Comparison of ENCODE assay signal across 29 cellular contexts in genomic region chr7:28346972-28347371, GRCh38.
DNase-seq lines count a peak whose midpoint lies in the region; FAIRE-seq and TF ChIP-seq lines count a peak whose summit lies in the region.
"Had no signal": no experiment of that assay in that cellular context is flagged by ENCODE, and none has a peak within 500 bp of the region (broad histone marks: within the 10 kb centered on the region; RNA-seq: fewer than 3 reads in every experiment).

No MANE protein-coding gene starts in this region.

- POLR2A ChIA-PET in MCF 10A (lab: Yijun Ruan, JAX), result interaction anchor here (0.5 to 3.4 kb wide), 7 partner anchors 11 to 483 kb away, joined by 3 to 40 read pairs (median 5); no protein-coding TSS in a partner anchor
- POLR2A ChIA-PET in GM10248 (lab: Yijun Ruan, JAX), result no interaction called here

- H3K4me1 ChIP-seq in mammary epithelial cell (ENCODE audit: insufficient read depth, low read length) (peaks cover 17% of the 10 kb centered on the region), keratinocyte (ENCODE audit: control insufficient read depth, extremely low read depth, insufficient read depth, low read length) (peaks cover 17% of the 10 kb centered on the region), suprapubic skin (peaks cover 20% of the 10 kb centered on the region)
- H3K4me1 ChIP-seq: colonic mucosa, lower lobe of right lung, parathyroid adenoma, upper lobe of right lung had no signal

- H3K9me3 ChIP-seq in mammary epithelial cell (replicated peaks; ENCODE audit: insufficient read depth, low read length) (no peaks in the 10 kb centered on the region), keratinocyte (ENCODE audit: control insufficient read depth, low read depth, low read length) (no peaks in the 10 kb centered on the region), suprapubic skin (no peaks in the 10 kb centered on the region)
- H3K9me3 ChIP-seq: colonic mucosa, lower lobe of right lung, mucosa of descending colon, upper lobe of right lung had no signal

- H3K79me2 ChIP-seq in mammary epithelial cell (ENCODE audit: insufficient read depth, low read length), result no peaks in the 10 kb centered on the region
- H3K79me2 ChIP-seq in keratinocyte (ENCODE audit: control insufficient read depth, insufficient read depth, low read length), result no peaks in the 10 kb centered on the region
- H3K79me2 ChIP-seq: parathyroid adenoma had no signal

- H3K27ac Mint-ChIP-seq in MCF 10A (ENCODE audit: low read depth, unreplicated experiment) (peak overlapping the region; percentile 66), brain (peak overlapping the region in 3 of 5 experiments; percentile 1 to 63 (median 11)), Calu3 (ENCODE audit: unreplicated experiment) (no peak overlapping the region)
- H3K27ac Mint-ChIP-seq: activated naive CD4-positive, alpha-beta T cell treated with anti-CD3 and anti-CD28 coated beads, Interleukin-2, amount 50 U/mL, for 24 hours; CD4-positive, CD25-positive, alpha-beta regulatory T cell; T-helper 2 cell treated with Interferon-gamma antibody and Interleukin-4, amounts not matched to agents 5 μg/mL and 100 μg/mL, for 36 hours had no signal

- H3K27me3 ChIP-seq in mammary epithelial cell (ENCODE audit: insufficient read depth, low read length) (no peaks in the 10 kb centered on the region), keratinocyte (ENCODE audit: control insufficient read depth, extremely low read depth, insufficient read depth, low read length) (no peaks in the 10 kb centered on the region), suprapubic skin (no peaks in the 10 kb centered on the region)
- H3K27me3 ChIP-seq: colonic mucosa, upper lobe of right lung had no signal

- CTCF ChIA-PET in MCF 10A (lab: Yijun Ruan, JAX), result interaction anchor here (1.0 to 2.7 kb wide), 2 partner anchors 48 to 51 kb away, joined by 3 to 10 read pairs; no protein-coding TSS in a partner anchor
- CTCF ChIA-PET in mammary epithelial cell (lab: Charles Lee; ENCODE audit: low non-redundant PET), result no interaction called here
- CTCF ChIA-PET in GM10248 (lab: Yijun Ruan, JAX), result interaction anchor here (3.4 kb wide), 1 partner anchor 16 kb away, joined by 20 read pairs; no protein-coding TSS in a partner anchor
- CTCF ChIA-PET in Calu3 (lab: Charles Lee), result interaction anchor here (1.1 to 2.5 kb wide), 3 partner anchors 11 to 17 kb away, joined by 4 to 8 read pairs (median 5); no protein-coding TSS in a partner anchor

- no peak overlapping the region for H3K9ac ChIP-seq in mammary epithelial cell (ENCODE audit: insufficient read depth, low read length)
- H3K9ac ChIP-seq in keratinocyte (ENCODE audit: control insufficient read depth, extremely low read depth, insufficient read depth, low read length), result no peak overlapping the region
- H3K9ac ChIP-seq: parathyroid adenoma had no signal

- no peak overlapping the region for H2AFZ ChIP-seq in mammary epithelial cell (ENCODE audit: low read depth, low read length)
- no peak overlapping the region for H2AFZ ChIP-seq in keratinocyte (ENCODE audit: control insufficient read depth, low read length)
- H2AFZ ChIP-seq: parathyroid adenoma had no signal

- dilution Hi-C loops in mammary epithelial cell (cut with HindIII; ENCODE audit: low sequenced_read_pairs), result no loop called here
- dilution Hi-C loops in keratinocyte (cut with MboI; ENCODE audit: extremely low pct_ligation_motif_present, low sequenced_read_pairs), result no loop called here

- no peaks in the 10 kb centered on the region for H3K27me3 Mint-ChIP-seq in MCF 10A (ENCODE audit: insufficient read depth, unreplicated experiment)
- H3K27me3 Mint-ChIP-seq in brain, result no peaks in the 10 kb centered on the region
- no peaks in the 10 kb centered on the region for H3K27me3 Mint-ChIP-seq in Calu3 (ENCODE audit: unreplicated experiment)
- H3K27me3 Mint-ChIP-seq: activated naive CD4-positive, alpha-beta T cell treated with anti-CD3 and anti-CD28 coated beads, Interleukin-2, amount 50 U/mL, for 24 hours had no signal

- no peak for DNase-seq in MCF 10A (ENCODE audit: unreplicated experiment)
- DNase-seq in mammary epithelial cell, result no peak
- DNase-seq in keratinocyte (ENCODE audit: low read depth, low spot score), result no peak
- no peak for DNase-seq in suprapubic skin (ENCODE audit: low spot score in 2 of 2)
- no peak for DNase-seq in GM10248 (ENCODE audit: extremely low spot score)
- DNase-seq in effector CD4-positive, alpha-beta T cell, result no peak
- DNase-seq in Calu3, result no peak
- DNase-seq: AML-193; CD4-positive, CD25-positive, alpha-beta regulatory T cell; colonic mucosa; erythroblast; KG1; lower lobe of right lung; MM.1S; mucosa of descending colon; NCI-H2029 treated with DMSO at 0.1 percent for 48 hours; NCI-H2227 treated with DMSO at 0.1 percent for 48 hours; NCI-H69; Right ventricle myocardium superior; stimulated activated naive CD4-positive, alpha-beta T cell; upper lobe of right lung had no signal

- no peak for TF ChIP-seq POLR2A in suprapubic skin (IDR thresholded peaks at IDR 0.05)

- no peak for FAIRE-seq in keratinocyte (lab: Jason Lieb, UNC)
- FAIRE-seq: frontal cortex, H1 had no signal

- H3K9me3 Mint-ChIP-seq in MCF 10A (ENCODE audit: unreplicated experiment) (no peaks in the 10 kb centered on the region), brain (peaks cover 0 to 20% (median 3%) of the 10 kb centered on the region in 5 experiments), Calu3 (ENCODE audit: low read depth, unreplicated experiment) (peaks cover 5% of the 10 kb centered on the region)
- H3K9me3 Mint-ChIP-seq: activated naive CD4-positive, alpha-beta T cell treated with anti-CD3 and anti-CD28 coated beads, Interleukin-2, amount 50 U/mL, for 24 hours; CD4-positive, CD25-positive, alpha-beta regulatory T cell; T-helper 2 cell treated with Interferon-gamma antibody and Interleukin-4, amounts not matched to agents 5 μg/mL and 100 μg/mL, for 36 hours had no signal

- BruUV-seq in MCF 10A (replicated peaks; lab: Mats Ljungman, UMichigan) (no TSS peak), mammary epithelial cell (replicated peaks; lab: Mats Ljungman, UMichigan) (no TSS peak), Calu3 (replicated peaks; lab: Mats Ljungman, UMichigan) (no TSS peak)

- intact Hi-C loops in MCF 10A (cut with micrococcal nuclease), result no loop called here
- intact Hi-C loops in mammary epithelial cell (cut with micrococcal nuclease), result no loop called here
- intact Hi-C loops in Calu3 (cut with micrococcal nuclease; ENCODE audit: unreplicated experiment), result no loop called here

- H3K36me3 ChIP-seq in mammary epithelial cell (ENCODE audit: insufficient read depth, low read length), result no peaks in the 10 kb centered on the region
- no peaks in the 10 kb centered on the region for H3K36me3 ChIP-seq in keratinocyte (ENCODE audit: control insufficient read depth in 2 of 2, extremely low read depth in 1 of 2, insufficient read depth in 2 of 2, low read length in 2 of 2)
- no peaks in the 10 kb centered on the region for H3K36me3 ChIP-seq in suprapubic skin
- H3K36me3 ChIP-seq: colonic mucosa, lower lobe of right lung, upper lobe of right lung had no signal

- in situ Hi-C loops in mammary epithelial cell (cut with MboI; ENCODE audit: low sequenced_read_pairs in 2 of 2), result no loop called here

- H3K4me3 Mint-ChIP-seq in MCF 10A (ENCODE audit: unreplicated experiment) (no peak overlapping the region), brain (no peak overlapping the region), Calu3 (ENCODE audit: low read depth, unreplicated experiment) (no peak overlapping the region)
- H3K4me3 Mint-ChIP-seq: activated naive CD4-positive, alpha-beta T cell treated with anti-CD3 and anti-CD28 coated beads, Interleukin-2, amount 50 U/mL, for 24 hours; CD4-positive, CD25-positive, alpha-beta regulatory T cell; T-helper 2 cell treated with Interferon-gamma antibody and Interleukin-4, amounts not matched to agents 5 μg/mL and 100 μg/mL, for 36 hours had no signal

- no peaks in the 10 kb centered on the region for H3K9me1 ChIP-seq in keratinocyte (ENCODE audit: control insufficient read depth, extremely low read depth, insufficient read depth, low read length)

- no peaks in the 10 kb centered on the region for H4K20me1 ChIP-seq in mammary epithelial cell (ENCODE audit: insufficient read depth, low read length)
- no peaks in the 10 kb centered on the region for H4K20me1 ChIP-seq in keratinocyte (ENCODE audit: control insufficient read depth, extremely low read depth, insufficient read depth, low read length)

- H3K4me1 Mint-ChIP-seq in MCF 10A (ENCODE audit: insufficient read depth, unreplicated experiment), result peaks cover 30% of the 10 kb centered on the region
- H3K4me1 Mint-ChIP-seq in brain, result peaks cover 28% of the 10 kb centered on the region
- H3K4me1 Mint-ChIP-seq in Calu3 (ENCODE audit: low read depth, unreplicated experiment), result peaks cover 9% of the 10 kb centered on the region
- H3K4me1 Mint-ChIP-seq: activated naive CD4-positive, alpha-beta T cell treated with anti-CD3 and anti-CD28 coated beads, Interleukin-2, amount 50 U/mL, for 24 hours; CD4-positive, CD25-positive, alpha-beta regulatory T cell had no signal

- 11% methylated on average over 1 of the region's 1 CpG for WGBS in mammary epithelial cell (ENCODE audit: low coverage, missing lambda C conversion rate)
- 17% methylated on average over 1 of the region's 1 CpG for WGBS in suprapubic skin

- H3K4me3 ChIP-seq in mammary epithelial cell (replicated peaks in 1 of 3; ENCODE audit: insufficient read depth in 1 of 3, low read depth in 2 of 3, low read length in 3 of 3), result no peak overlapping the region
- no peak overlapping the region for H3K4me3 ChIP-seq in keratinocyte (ENCODE audit: control insufficient read depth in 2 of 3, extremely low read depth in 1 of 3, insufficient read depth in 2 of 3, low read depth in 1 of 3, low read length in 3 of 3)
- H3K4me3 ChIP-seq in suprapubic skin, result no peak overlapping the region
- H3K4me3 ChIP-seq: colonic mucosa, lower lobe of right lung, mucosa of descending colon, smooth muscle cell, upper lobe of right lung had no signal

- H3K27ac ChIP-seq in mammary epithelial cell (ENCODE audit: insufficient read depth, low read depth, low read length), result no peak overlapping the region
- no peak overlapping the region for H3K27ac ChIP-seq in keratinocyte (ENCODE audit: control insufficient read depth, insufficient read depth, low read length)
- H3K27ac ChIP-seq in suprapubic skin, result peak overlapping the region; percentile 70
- H3K27ac ChIP-seq: 22Rv1, colonic mucosa, lower lobe of right lung, parathyroid adenoma, upper lobe of right lung had no signal

- H3K36me3 Mint-ChIP-seq in MCF 10A (ENCODE audit: insufficient read depth, unreplicated experiment) (no peaks in the 10 kb centered on the region), brain (no peaks in the 10 kb centered on the region), Calu3 (ENCODE audit: insufficient read depth, unreplicated experiment) (no peaks in the 10 kb centered on the region)
- H3K36me3 Mint-ChIP-seq: activated naive CD4-positive, alpha-beta T cell treated with anti-CD3 and anti-CD28 coated beads, Interleukin-2, amount 50 U/mL, for 24 hours; CD4-positive, CD25-positive, alpha-beta regulatory T cell had no signal

- TF ChIP-seq CTCF in MCF 10A (IDR thresholded peaks at IDR 0.05; ENCODE audit: unreplicated experiment) (no peak), mammary epithelial cell (conservative IDR thresholded peaks at IDR 0.05 in 1 of 2, IDR thresholded peaks at IDR 0.05 in 1 of 2; ENCODE audit: extremely low read depth in 1 of 2, insufficient read depth in 1 of 2, low read depth in 1 of 2, low read length in 2 of 2) (no peak), brain (conservative IDR thresholded peaks at IDR 0.05) (no peak), keratinocyte (optimal IDR thresholded peaks at IDR 0.05 in 1 of 3, IDR thresholded peaks at IDR 0.05 in 1 of 3, conservative IDR thresholded peaks at IDR 0.05 in 1 of 3; ENCODE audit: extremely low read depth in 1 of 3, insufficient read depth in 2 of 3, low read length in 3 of 3) (no peak), suprapubic skin (IDR thresholded peaks at IDR 0.05) (no peak), GM10248 (IDR thresholded peaks at IDR 0.05; ENCODE audit: control extremely low read depth, extremely low read depth, low read depth, missing control alignments) (no peak), Calu3 (IDR thresholded peaks at IDR 0.05; ENCODE audit: unreplicated experiment) (no peak)

- TF ChIP-seq EP300 in suprapubic skin (IDR thresholded peaks at IDR 0.05), result no peak

- H3K4me2 ChIP-seq in mammary epithelial cell (ENCODE audit: insufficient read depth, low read depth, low read length) (no peak overlapping the region), keratinocyte (ENCODE audit: control insufficient read depth, extremely low read depth, insufficient read depth, low read depth, low read length) (peak overlapping the region; percentile 8)
- H3K4me2 ChIP-seq: smooth muscle cell had no signal
